ENCODE assay signal across 8 cellular contexts in genomic region chr6:121435444-121436069, GRCh38. TPM values are rescaled to one million over a fixed set of nuclear protein-coding genes. Genes with fewer than 3 reads are reported as not detected.
DNase-seq lines count a peak whose midpoint lies in the region; ATAC-seq, FAIRE-seq and TF ChIP-seq lines count a peak whose summit lies in the region.

TSS of gene GJA1 (plus strand) at chr6:121435646. CDS start at chr6:121446848, 11,202 bp downstream.

- no peaks in the 10 kb centered on the region for H3K36me3 ChIP-seq in esophagus muscularis mucosa
- H3K36me3 ChIP-seq in mucosa of rectum (ENCODE audit: control insufficient read depth in 2 of 2, insufficient read depth in 2 of 2, low read length in 2 of 2), result no peaks in the 10 kb centered on the region
- H3K36me3 ChIP-seq in urinary bladder (ENCODE audit: insufficient read depth), result no peaks in the 10 kb centered on the region

- intact Hi-C loops in esophagus muscularis mucosa (cut with DNase I), result loop anchor here (5.0 kb wide), 2 partner anchors 67 to 157 kb away; no protein-coding TSS in a partner anchor

- H3K27me3 ChIP-seq in esophagus muscularis mucosa (no peaks in the 10 kb centered on the region), mucosa of rectum (ENCODE audit: control insufficient read depth in 2 of 2, insufficient read depth in 2 of 2, low read length in 2 of 2) (peaks cover 15 to 21% of the 10 kb centered on the region in 2 donors)

- H3K9me3 ChIP-seq in esophagus muscularis mucosa (no peaks in the 10 kb centered on the region), mucosa of rectum (ENCODE audit: control insufficient read depth in 2 of 2, low read length in 2 of 2) (no peaks in the 10 kb centered on the region)

- peak; percentile 98 for FAIRE-seq in G401.6 (lab: Jason Lieb, UNC)

- peak within 1 kb of the TSS; percentile 69 to 81 (median 72) for H3K4me3 ChIP-seq in esophagus muscularis mucosa
- H3K4me3 ChIP-seq in mucosa of rectum (ENCODE audit: low read length in 2 of 2), result peak within 1 kb of the TSS; percentile 50 to 78
- peak within 1 kb of the TSS; percentile 86 for H3K4me3 ChIP-seq in urinary bladder (ENCODE audit: low read depth, low read length)

- TF ChIP-seq POLR2A in esophagus muscularis mucosa (IDR thresholded peaks at IDR 0.05; ENCODE audit: low read depth), result peak; percentile 72

- in situ Hi-C loops in KBM-7 (cut with MboI; ENCODE audit: low pct_unique_long_range_greater_than_20kb, low sequenced_read_pairs), result no loop called here

- peaks cover 0 to 45% (median 37%) of the 10 kb centered on the region in 4 donors for H3K4me1 ChIP-seq in esophagus muscularis mucosa
- H3K4me1 ChIP-seq in mucosa of rectum (ENCODE audit: control insufficient read depth in 2 of 2, insufficient read depth in 2 of 2, low read length in 2 of 2), result peaks cover 2 to 6% of the 10 kb centered on the region in 2 donors
- H3K4me1 ChIP-seq in urinary bladder (ENCODE audit: insufficient read depth), result no peaks in the 10 kb centered on the region

- TF ChIP-seq EP300 in esophagus muscularis mucosa (IDR thresholded peaks at IDR 0.05), result no peak

- DNase-seq in esophagus muscularis mucosa (ENCODE audit: extremely low spot score) (no peak), KBM-7 (no peak), DMS 273 (lab: John Stamatoyannopoulos, UW; ENCODE audit: unreplicated experiment) (no peak)

- peak within 1 kb of the TSS; percentile 87 to 94 (median 92) for H3K27ac ChIP-seq in esophagus muscularis mucosa (replicated peaks in 1 of 4)
- peak within 1 kb of the TSS; percentile 55 to 56 for H3K27ac ChIP-seq in mucosa of rectum (ENCODE audit: low read depth in 2 of 2, low read length in 2 of 2)
- H3K27ac ChIP-seq in urinary bladder (ENCODE audit: low read depth), result peak within 1 kb of the TSS; percentile 72

- TF ChIP-seq CTCF in esophagus muscularis mucosa (IDR thresholded peaks at IDR 0.05), result no peak

- WGBS in esophagus muscularis mucosa, result 19% methylated on average over 5 of the region's 5 CpGs
- 8% methylated on average over 5 of the region's 5 CpGs for WGBS in urinary bladder

- peak; percentile 61 for ATAC-seq in SK-N-SH treated with all-trans-retinoic acid at 6 μM for 48 hours
- no peak for ATAC-seq in GM19035 (IDR thresholded peaks at IDR 0.05; ENCODE audit: unreplicated experiment)

- H3K9ac ChIP-seq in mucosa of rectum (ENCODE audit: low read depth in 1 of 2, low read length in 2 of 2), result peak within 1 kb of the TSS in 1 of 2 donors; percentile 62

TF ChIP-seq in SK-N-SH treated with all-trans-retinoic acid at 6 μM for 48 hours, 23 proteins besides CTCF, POLR2A, EP300 and RAD21:
- TF ChIP-seq ESRRG (CRISPR knock-in tag; IDR thresholded peaks at IDR 0.05) (no peak), ZNF565 (CRISPR knock-in tag; conservative IDR thresholded peaks at IDR 0.05; ENCODE audit: low read depth) (no peak), CREB5 (CRISPR knock-in tag; IDR thresholded peaks at IDR 0.05; ENCODE audit: low read depth) (no peak), POU6F1 (CRISPR knock-in tag; IDR thresholded peaks at IDR 0.05; ENCODE audit: borderline replicate concordance, low read depth) (no peak), ISL1 (CRISPR knock-in tag; IDR thresholded peaks at IDR 0.05) (no peak), CSRNP3 (CRISPR knock-in tag; IDR thresholded peaks at IDR 0.05) (no peak), ZNF8 (CRISPR knock-in tag; IDR thresholded peaks at IDR 0.05) (no peak), ZC3H10 (CRISPR knock-in tag; IDR thresholded peaks at IDR 0.05) (no peak), TCF4 (CRISPR knock-in tag; IDR thresholded peaks at IDR 0.05; ENCODE audit: borderline replicate concordance) (no peak)

RNA-seq across cellular contexts. Expression of gene GJA1, which starts in this region (rescaled TPM):
- 100 to 1,000 TPM; 240 to 502 (median 375) TPM for total RNA-seq in esophagus muscularis mucosa
- 160 TPM for total RNA-seq in urinary bladder
- 117 TPM for polyA plus RNA-seq in urinary bladder
